23 cellular contexts compared by ENCODE assay signal in the genomic region with DNA sequence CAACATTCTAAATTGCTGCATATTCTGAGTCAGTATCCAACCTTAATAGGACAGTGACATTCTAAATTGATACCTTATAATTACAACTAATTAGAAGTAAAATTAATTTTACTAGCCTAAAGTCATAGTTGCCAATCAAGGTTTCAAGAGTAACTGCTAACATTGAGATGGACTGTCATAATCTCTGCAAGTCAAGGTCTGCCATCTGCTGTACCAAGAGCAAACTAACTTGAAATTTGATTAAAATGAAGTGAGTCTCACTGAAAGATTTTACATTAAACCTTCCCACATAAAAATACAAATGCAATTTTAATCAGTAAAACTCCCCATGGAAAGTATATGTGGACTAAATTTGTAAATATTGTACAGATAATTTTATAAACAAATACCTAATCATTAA.
DNase-seq lines count a peak whose midpoint lies in the region; ATAC-seq and TF ChIP-seq lines count a peak whose summit lies in the region.
"Had no signal": no experiment of that assay in that cellular context is flagged by ENCODE, and none has a peak within 500 bp of the region (broad histone marks: within the 10 kb centered on the region; RNA-seq: fewer than 3 reads in every experiment).

No MANE protein-coding gene starts in this region.

- H3K27ac ChIP-seq in VCaP: no peak overlapping the region
- no peak overlapping the region for H3K27ac ChIP-seq in neural cell (ENCODE audit: low read length)
- H3K27ac ChIP-seq: ascending aorta, heart left ventricle, prostate gland, tibial artery had no signal

- no peak for TF ChIP-seq EP300 in neural cell (conservative IDR thresholded peaks at IDR 0.05; ENCODE audit: poor library complexity, severe bottlenecking)

- H2AFZ ChIP-seq in neural cell (ENCODE audit: low read depth, low read length): no peak overlapping the region

- TF ChIP-seq RAD21 in neural cell (conservative IDR thresholded peaks at IDR 0.05): peak; percentile 72

- no peaks in the 10 kb centered on the region for H3F3A ChIP-seq in neural cell (ENCODE audit: insufficient read depth, low read length, poor library complexity, severe bottlenecking)

- H3K9me3 Mint-ChIP-seq in effector memory CD8-positive, alpha-beta T cell: peaks cover 0 to 5% of the 10 kb centered on the region in 2 donors
- H3K9me3 Mint-ChIP-seq: activated naive CD4-positive, alpha-beta T cell treated with anti-CD3 and anti-CD28 coated beads, Interleukin-2, amount 50 U/mL, for 24 hours; neural crest cell had no signal

- no peaks in the 10 kb centered on the region for H4K20me1 ChIP-seq in neural cell (ENCODE audit: insufficient read depth)

- no peaks in the 10 kb centered on the region for H3K9me3 ChIP-seq in neural cell (ENCODE audit: low read length)
- H3K9me3 ChIP-seq: ascending aorta, mucosa of descending colon, prostate gland, tibial artery had no signal

- no peak overlapping the region for H3K4me2 ChIP-seq in neural cell (ENCODE audit: low read length)

- DNase-seq in NOMO-1 treated with DMSO at 0.1 percent for 48 hours (lab: John Stamatoyannopoulos, UW; ENCODE audit: unreplicated experiment): peak; percentile 6
- no peak for DNase-seq in NOMO-1 treated with dmso at 0.1 percent for 144 hours (lab: John Stamatoyannopoulos, UW; ENCODE audit: unreplicated experiment)
- DNase-seq in NCI-H1694 treated with DMSO at 0.1 percent for 48 hours (lab: John Stamatoyannopoulos, UW): peak; percentile 36
- DNase-seq in cerebellum (ENCODE audit: low spot score): no peak
- DNase-seq in effector memory CD8-positive, alpha-beta T cell: no peak
- DNase-seq: activated CD4-positive, alpha-beta T cell treated with anti-CD3 and anti-CD28 coated beads for 36 hours; CD4-positive, CD25-positive, alpha-beta regulatory T cell; heart left ventricle; immature natural killer cell; KG1; mucosa of descending colon; NCI-H1092; stimulated activated CD4-positive, alpha-beta T cell treated with anti-CD3 and anti-CD28 coated beads, Interleukin-4, amount 100 ng/mL, for 1 hour; SW 1271; tibial artery had no signal

- H3K4me3 ChIP-seq in neural cell (ENCODE audit: low read length): no peak overlapping the region
- H3K4me3 ChIP-seq: ascending aorta, heart left ventricle, mucosa of descending colon, prostate gland, tibial artery had no signal

- no peak overlapping the region for H3K9ac ChIP-seq in neural cell (ENCODE audit: low read length)

- TF ChIP-seq CTCF in VCaP (conservative IDR thresholded peaks at IDR 0.05) (peak; percentile 72), neural cell (IDR thresholded peaks at IDR 0.05; ENCODE audit: poor library complexity, severe bottlenecking) (peak; percentile 62)

- no peak overlapping the region for H3K4me3 Mint-ChIP-seq in effector memory CD8-positive, alpha-beta T cell
- H3K4me3 Mint-ChIP-seq: activated CD4-positive, alpha-beta T cell treated with anti-CD3 and anti-CD28 coated beads for 36 hours; activated naive CD4-positive, alpha-beta T cell treated with anti-CD3 and anti-CD28 coated beads, Interleukin-2, amount 50 U/mL, for 24 hours; CD4-positive, CD25-positive, alpha-beta regulatory T cell; immature natural killer cell; neural crest cell; stimulated activated naive CD8-positive, alpha-beta T cell treated with anti-CD3 and anti-CD28 coated beads, Interleukin-15, Interleukin-2, amounts not matched to agents 100 ng/mL and 50 ng/mL, for 24 hours had no signal

- no peak overlapping the region for H3K27ac Mint-ChIP-seq in effector memory CD8-positive, alpha-beta T cell
- H3K27ac Mint-ChIP-seq: activated CD4-positive, alpha-beta T cell treated with anti-CD3 and anti-CD28 coated beads for 36 hours; activated naive CD4-positive, alpha-beta T cell treated with anti-CD3 and anti-CD28 coated beads, Interleukin-2, amount 50 U/mL, for 24 hours; CD4-positive, CD25-positive, alpha-beta regulatory T cell; immature natural killer cell; stimulated activated naive CD8-positive, alpha-beta T cell treated with anti-CD3 and anti-CD28 coated beads, Interleukin-15, Interleukin-2, amounts not matched to agents 100 ng/mL and 50 ng/mL, for 24 hours had no signal

- no peak for ATAC-seq in GM21619 (IDR thresholded peaks at IDR 0.05; ENCODE audit: unreplicated experiment)
- ATAC-seq in effector memory CD8-positive, alpha-beta T cell (replicated peaks): no peak
- ATAC-seq: activated CD4-positive, alpha-beta T cell treated with anti-CD3 and anti-CD28 coated beads for 36 hours; heart left ventricle; mucosa of descending colon had no signal

- no peaks in the 10 kb centered on the region for H3K36me3 ChIP-seq in neural cell (ENCODE audit: insufficient read depth, low read length)
- H3K36me3 ChIP-seq: ascending aorta, heart left ventricle, prostate gland, tibial artery had no signal

- no peaks in the 10 kb centered on the region for H3K79me2 ChIP-seq in neural cell (replicated peaks; ENCODE audit: insufficient read depth, low read length)

- H3K9me2 ChIP-seq in neural cell (ENCODE audit: insufficient read depth, low read length): no peaks in the 10 kb centered on the region

- H3K4me1 Mint-ChIP-seq in effector memory CD8-positive, alpha-beta T cell (ENCODE audit: low read depth in 2 of 2): no peaks in the 10 kb centered on the region
- H3K4me1 Mint-ChIP-seq: activated CD4-positive, alpha-beta T cell treated with anti-CD3 and anti-CD28 coated beads for 36 hours; activated naive CD4-positive, alpha-beta T cell treated with anti-CD3 and anti-CD28 coated beads, Interleukin-2, amount 50 U/mL, for 24 hours; CD4-positive, CD25-positive, alpha-beta regulatory T cell; immature natural killer cell; neural crest cell had no signal

- H3K27me3 Mint-ChIP-seq in effector memory CD8-positive, alpha-beta T cell: no peaks in the 10 kb centered on the region
- H3K27me3 Mint-ChIP-seq: activated CD4-positive, alpha-beta T cell treated with anti-CD3 and anti-CD28 coated beads for 36 hours; activated naive CD4-positive, alpha-beta T cell treated with anti-CD3 and anti-CD28 coated beads, Interleukin-2, amount 50 U/mL, for 24 hours; CD4-positive, CD25-positive, alpha-beta regulatory T cell; stimulated activated naive CD8-positive, alpha-beta T cell treated with anti-CD3 and anti-CD28 coated beads, Interleukin-15, Interleukin-2, amounts not matched to agents 100 ng/mL and 50 ng/mL, for 24 hours had no signal

- no peaks in the 10 kb centered on the region for H3K36me3 Mint-ChIP-seq in effector memory CD8-positive, alpha-beta T cell (ENCODE audit: insufficient read depth)
- H3K36me3 Mint-ChIP-seq: activated naive CD4-positive, alpha-beta T cell treated with anti-CD3 and anti-CD28 coated beads, Interleukin-2, amount 50 U/mL, for 24 hours; immature natural killer cell had no signal

- no peaks in the 10 kb centered on the region for H3K27me3 ChIP-seq in neural cell (ENCODE audit: insufficient read depth, low read depth, low read length)
- H3K27me3 ChIP-seq: ascending aorta, tibial artery had no signal

TF ChIP-seq in neural cell, 6 proteins besides CTCF, POLR2A, EP300 and RAD21:
- peak; percentile 77 for TF ChIP-seq SMC3 (conservative IDR thresholded peaks at IDR 0.05; ENCODE audit: poor library complexity)
- TF ChIP-seq, protein P1, sequence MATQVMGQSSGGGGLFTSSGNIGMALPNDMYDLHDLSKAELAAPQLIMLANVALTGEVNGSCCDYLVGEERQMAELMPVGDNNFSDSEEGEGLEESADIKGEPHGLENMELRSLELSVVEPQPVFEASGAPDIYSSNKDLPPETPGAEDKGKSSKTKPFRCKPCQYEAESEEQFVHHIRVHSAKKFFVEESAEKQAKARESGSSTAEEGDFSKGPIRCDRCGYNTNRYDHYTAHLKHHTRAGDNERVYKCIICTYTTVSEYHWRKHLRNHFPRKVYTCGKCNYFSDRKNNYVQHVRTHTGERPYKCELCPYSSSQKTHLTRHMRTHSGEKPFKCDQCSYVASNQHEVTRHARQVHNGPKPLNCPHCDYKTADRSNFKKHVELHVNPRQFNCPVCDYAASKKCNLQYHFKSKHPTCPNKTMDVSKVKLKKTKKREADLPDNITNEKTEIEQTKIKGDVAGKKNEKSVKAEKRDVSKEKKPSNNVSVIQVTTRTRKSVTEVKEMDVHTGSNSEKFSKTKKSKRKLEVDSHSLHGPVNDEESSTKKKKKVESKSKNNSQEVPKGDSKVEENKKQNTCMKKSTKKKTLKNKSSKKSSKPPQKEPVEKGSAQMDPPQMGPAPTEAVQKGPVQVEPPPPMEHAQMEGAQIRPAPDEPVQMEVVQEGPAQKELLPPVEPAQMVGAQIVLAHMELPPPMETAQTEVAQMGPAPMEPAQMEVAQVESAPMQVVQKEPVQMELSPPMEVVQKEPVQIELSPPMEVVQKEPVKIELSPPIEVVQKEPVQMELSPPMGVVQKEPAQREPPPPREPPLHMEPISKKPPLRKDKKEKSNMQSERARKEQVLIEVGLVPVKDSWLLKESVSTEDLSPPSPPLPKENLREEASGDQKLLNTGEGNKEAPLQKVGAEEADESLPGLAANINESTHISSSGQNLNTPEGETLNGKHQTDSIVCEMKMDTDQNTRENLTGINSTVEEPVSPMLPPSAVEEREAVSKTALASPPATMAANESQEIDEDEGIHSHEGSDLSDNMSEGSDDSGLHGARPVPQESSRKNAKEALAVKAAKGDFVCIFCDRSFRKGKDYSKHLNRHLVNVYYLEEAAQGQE (IDR thresholded peaks at IDR 0.05; ENCODE audit: borderline replicate concordance): no peak

Comparison
In these comparisons a context has a peak if more than half of its experiments do, and no peak if none do; other contexts are left out.
1. DNase-seq: peak in NOMO-1 treated with DMSO at 0.1 percent for 48 hours (single experiment) and NCI-H1694 treated with DMSO at 0.1 percent for 48 hours (single experiment); none in NOMO-1 treated with dmso at 0.1 percent for 144 hours (single experiment), cerebellum (single experiment) and effector memory CD8-positive, alpha-beta T cell (0 of 3).